In genomic region chr17:50505731-50506130, GRCh38 we compare ENCODE assay signal across 22 cellular contexts. TPM values are rescaled to one million over a fixed set of nuclear protein-coding genes. Genes with fewer than 3 reads are reported as not detected.
"Had no signal": no experiment of that assay in that cellular context is flagged by ENCODE, and none has a peak within 500 bp of the region (broad histone marks: within the 10 kb centered on the region; RNA-seq: fewer than 3 reads in every experiment).

No MANE protein-coding gene starts in this region.

- DNase-seq: activated CD4-positive, alpha-beta T cell treated with anti-CD3 and anti-CD28 coated beads for 4 hours; activated CD8-positive, alpha-beta memory T cell treated with anti-CD3 and anti-CD28 coated beads, Interleukin-2, amount 50 U/mL, for 4 hours; activated CD8-positive, alpha-beta T cell treated with anti-CD3 and anti-CD28 coated beads, Interleukin-2, amount 10 ng/mL, durations not matched to agents 7 days and 5 days; activated gamma-delta T cell; activated naive CD8-positive, alpha-beta T cell treated with anti-CD3 and anti-CD28 coated beads for 36 hours; activated T-cell treated with anti-CD3 and anti-CD28 coated beads, Interleukin-2, amount 50 U/mL, for 48 hours; anterior cingulate cortex; brain microvascular endothelial cell; cerebellar nuclear complex; dermis blood vessel endothelial cell; heart right ventricle; pancreas; sigmoid colon; stimulated activated CD4-positive, alpha-beta T cell treated with anti-CD3 and anti-CD28 coated beads, Interleukin-1b, Interleukin-23, amount 100 ng/mL, for 48 hours; stomach had no signal

- H3K27ac Mint-ChIP-seq: activated naive CD8-positive, alpha-beta T cell treated with anti-CD3 and anti-CD28 coated beads for 36 hours; WTC11 had no signal

- H3K4me3 ChIP-seq: gastroesophageal sphincter, heart right ventricle, left lung, pancreas, sigmoid colon, stomach, thoracic aorta had no signal

- H3K27ac ChIP-seq: brain microvascular endothelial cell, gastroesophageal sphincter, heart right ventricle, left lung, pancreas, sigmoid colon, thoracic aorta had no signal

- H3K9me3 ChIP-seq: gastroesophageal sphincter, heart right ventricle, left lung, pancreas, sigmoid colon, stomach, thoracic aorta had no signal

- H3K27me3 ChIP-seq: brain microvascular endothelial cell, gastroesophageal sphincter, heart right ventricle, left lung, pancreas, sigmoid colon, stomach had no signal

- H3K27me3 Mint-ChIP-seq: activated naive CD8-positive, alpha-beta T cell treated with anti-CD3 and anti-CD28 coated beads for 36 hours had no signal

- ATAC-seq: activated CD8-positive, alpha-beta T cell treated with anti-CD3 and anti-CD28 coated beads, Interleukin-2, amount 10 ng/mL, durations not matched to agents 7 days and 5 days; gastroesophageal sphincter; heart right ventricle; left lung; pancreas; SK-N-SH treated with all-trans-retinoic acid at 6 μM for 48 hours; WTC11 had no signal

- H3K4me3 Mint-ChIP-seq: activated CD8-positive, alpha-beta T cell treated with anti-CD3 and anti-CD28 coated beads, Interleukin-2, amount 10 ng/mL, durations not matched to agents 7 days and 5 days; activated naive CD8-positive, alpha-beta T cell treated with anti-CD3 and anti-CD28 coated beads for 36 hours; WTC11 had no signal

- H3K36me3 ChIP-seq: brain microvascular endothelial cell, gastroesophageal sphincter, heart right ventricle, left lung, pancreas, sigmoid colon, stomach, thoracic aorta had no signal

- H3K36me3 Mint-ChIP-seq: activated naive CD8-positive, alpha-beta T cell treated with anti-CD3 and anti-CD28 coated beads for 36 hours; WTC11 had no signal

- H3K9me3 Mint-ChIP-seq: activated naive CD8-positive, alpha-beta T cell treated with anti-CD3 and anti-CD28 coated beads for 36 hours; WTC11 had no signal

RNA-seq across cellular contexts. Expression of gene EPN3, which starts 26.8 kb away (rescaled TPM):
- total RNA-seq: activated CD8-positive, alpha-beta T cell treated with anti-CD3 and anti-CD28 coated beads, Interleukin-2, amount 10 ng/mL, durations not matched to agents 7 days and 5 days; activated naive CD8-positive, alpha-beta T cell treated with anti-CD3 and anti-CD28 coated beads for 36 hours; sigmoid colon had no signal

RNA-seq across cellular contexts. Expression of gene CHAD, which starts 37.1 kb away (rescaled TPM):
- total RNA-seq: activated CD8-positive, alpha-beta T cell treated with anti-CD3 and anti-CD28 coated beads, Interleukin-2, amount 10 ng/mL, durations not matched to agents 7 days and 5 days; activated naive CD8-positive, alpha-beta T cell treated with anti-CD3 and anti-CD28 coated beads for 36 hours; dermis blood vessel endothelial cell; gastroesophageal sphincter; sigmoid colon; T-helper 1 cell treated with Interleukin-12 subunit alpha and Interleukin-12 subunit beta and Interleukin-4 antibody, amounts not matched to agents 30 ng/mL and 1 ng/mL, for 36 hours; thoracic aorta had no signal
- polyA plus RNA-seq: urinary bladder had no signal
